ENCODE assay signal across 14 cellular contexts in genomic region chr3:99639579-99639978, GRCh38. TPM values are rescaled to one million over a fixed set of nuclear protein-coding genes. Genes with fewer than 3 reads are reported as not detected.
A peak's percentile ranks its signal among the peaks of the same experiment; 100 is the strongest.
DNase-seq lines count a peak whose midpoint lies in the region; ATAC-seq, FAIRE-seq and TF ChIP-seq lines count a peak whose summit lies in the region.
"Had no signal": no experiment of that assay in that cellular context is flagged by ENCODE, and none has a peak within 500 bp of the region (broad histone marks: within the 10 kb centered on the region; RNA-seq: fewer than 3 reads in every experiment).

No MANE protein-coding gene starts in this region.

- H3K27ac ChIP-seq in HEK293 (ENCODE audit: extremely low read depth, low read depth, low read length) (no peak overlapping the region), SJSA1 (no peak overlapping the region), thoracic aorta (peak overlapping the region; percentile 12 to 97), small intestine (ENCODE audit: low read depth in 1 of 2, low read length in 1 of 2) (no peak overlapping the region)
- H3K27ac ChIP-seq: PC-9 had no signal

- DNase-seq in SJSA1 (ENCODE audit: low read depth in 1 of 2, low spot score in 2 of 2): no peak
- DNase-seq in fibroblast of peridontal ligament (ENCODE audit: extremely low read depth): peak; percentile 77
- DNase-seq in thoracic aorta (ENCODE audit: low spot score): no peak
- DNase-seq in small intestine: no peak
- DNase-seq in AG08396 (ENCODE audit: low spot score): no peak
- no peak for DNase-seq in left colon
- DNase-seq: activated CD4-positive, alpha-beta memory T cell treated with anti-CD3 and anti-CD28 coated beads, Interleukin-2, amount 10 ng/mL, durations not matched to agents 7 days and 5 days; activated effector memory CD4-positive, alpha-beta T cell treated with anti-CD3 and anti-CD28 coated beads, Interleukin-2, amount 50 U/mL, for 16 hours; cerebellar nuclear complex; naive thymus-derived CD8-positive, alpha-beta T cell; NCI-H2227 treated with DMSO at 0.1 percent for 48 hours; PC-9 had no signal

- no peaks in the 10 kb centered on the region for H3K36me3 ChIP-seq in HEK293 (ENCODE audit: control insufficient read depth in 2 of 2, insufficient read depth in 1 of 2, low read length in 2 of 2)
- peaks cover 24% of the 10 kb centered on the region for H3K36me3 ChIP-seq in SJSA1
- H3K36me3 ChIP-seq in thoracic aorta: no peaks in the 10 kb centered on the region
- no peaks in the 10 kb centered on the region for H3K36me3 ChIP-seq in small intestine (ENCODE audit: control insufficient read depth in 2 of 2, insufficient read depth in 2 of 2, low read length in 2 of 2)

- no peak for FAIRE-seq in small intestine (lab: Jason Lieb, UNC)

- H3K4me1 ChIP-seq in HEK293 (ENCODE audit: control insufficient read depth, insufficient read depth, low read length) (no peaks in the 10 kb centered on the region), SJSA1 (replicated peaks) (peaks cover 55% of the 10 kb centered on the region), thoracic aorta (ENCODE audit: control insufficient read depth in 1 of 2, low read depth in 2 of 2) (peaks cover 15 to 35% of the 10 kb centered on the region in 2 donors), small intestine (ENCODE audit: control insufficient read depth in 2 of 2, insufficient read depth in 1 of 2, low read depth in 1 of 2, low read length in 1 of 2) (no peaks in the 10 kb centered on the region)

- POLR2A ChIA-PET in HEK293 (lab: Yijun Ruan, JAX): no interaction called here

- intact Hi-C loops in left colon (cut with DNase I, micrococcal nuclease): no loop called here

- H3K4me3 ChIP-seq in HEK293 (ENCODE audit: low read depth, low read length) (no peak overlapping the region), SJSA1 (peak overlapping the region; percentile 50), thoracic aorta (peak overlapping the region; percentile 74), small intestine (ENCODE audit: low read depth in 1 of 2, low read length in 2 of 2) (no peak overlapping the region)

- H3K9me3 ChIP-seq in HEK293 (ENCODE audit: control insufficient read depth, insufficient read depth, low read depth, low read length) (no peaks in the 10 kb centered on the region), SJSA1 (replicated peaks) (no peaks in the 10 kb centered on the region), thoracic aorta (no peaks in the 10 kb centered on the region), small intestine (ENCODE audit: control insufficient read depth, low read depth) (no peaks in the 10 kb centered on the region)

- TF ChIP-seq CTCF in HEK293 (tag by site-specific recombination; IDR thresholded peaks at IDR 0.05): no peak
- TF ChIP-seq CTCF in thoracic aorta (IDR thresholded peaks at IDR 0.05): no peak

- ATAC-seq in thoracic aorta (ENCODE audit: insufficient number of reproducible peaks, low FRiP score, low read depth) (no peak), left colon (no peak)
- ATAC-seq: naive thymus-derived CD8-positive, alpha-beta T cell had no signal

- CTCF ChIA-PET in HEK293 (lab: Yijun Ruan, JAX): no interaction called here

- 48 to 69% (median 51%) methylated on average over 1 of the region's 1 CpG for WGBS in small intestine, 3 donors

- H3K27me3 ChIP-seq in SJSA1 (replicated peaks): no peaks in the 10 kb centered on the region
- no peaks in the 10 kb centered on the region for H3K27me3 ChIP-seq in thoracic aorta (replicated peaks; ENCODE audit: insufficient read depth)
- peaks cover 5 to 7% of the 10 kb centered on the region in 2 donors for H3K27me3 ChIP-seq in small intestine (ENCODE audit: control insufficient read depth in 2 of 2, insufficient read depth in 2 of 2, low read length in 2 of 2)

TF ChIP-seq in HEK293, 187 proteins besides CTCF, POLR2A, EP300 and RAD21:
- no peak for TF ChIP-seq ZNF658 (tag by site-specific recombination; IDR thresholded peaks at IDR 0.05)
- peak; percentile 64 for TF ChIP-seq ZFHX2 (tag by site-specific recombination; conservative IDR thresholded peaks at IDR 0.05)

RNA-seq across cellular contexts. Expression of gene COL8A1, which starts 1.2 kb away (rescaled TPM):
- 42.2 and 54.8 TPM in 2 replicates for total RNA-seq in SJSA1 (2014; rRNA removed; shearing (Covaris generic))
- total RNA-seq in thoracic aorta (100 to 1,000 TPM; 253 to 916 TPM), left colon (1 to 10 TPM; 2.3 to 2.8 TPM)
- polyA plus RNA-seq in small intestine: 1 to 10 TPM in 1 of 3 donors, under 1 TPM in 2; 0.22 to 4.5 (median 0.27) TPM
- total RNA-seq: T-helper 2 cell treated with Interferon-gamma antibody and Interleukin-4, amounts not matched to agents 100 ng/mL and 5 ng/mL, for 36 hours had no signal
- polyA plus RNA-seq: naive thymus-derived CD8-positive, alpha-beta T cell had no signal

Comparison
In these comparisons a context has a peak if more than half of its experiments do, and no peak if none do; other contexts are left out.
1. H3K27ac ChIP-seq: peak in thoracic aorta (2 of 2); none in HEK293 (single experiment), SJSA1 (single experiment) and small intestine (0 of 2).
2. H3K4me3 ChIP-seq: peak in SJSA1 (single experiment) and thoracic aorta (single experiment); none in HEK293 (single experiment) and small intestine (0 of 2).
3. RNA of gene COL8A1, which starts 1.2 kb away (total RNA-seq): 253 to 916 TPM in thoracic aorta and 42.2 to 54.8 TPM in SJSA1; 2.3 to 2.8 TPM in left colon; every median in the first group is over 10 times any median in the second.